Comparison of ENCODE assay signal across 3 cellular contexts in the genomic region with DNA sequence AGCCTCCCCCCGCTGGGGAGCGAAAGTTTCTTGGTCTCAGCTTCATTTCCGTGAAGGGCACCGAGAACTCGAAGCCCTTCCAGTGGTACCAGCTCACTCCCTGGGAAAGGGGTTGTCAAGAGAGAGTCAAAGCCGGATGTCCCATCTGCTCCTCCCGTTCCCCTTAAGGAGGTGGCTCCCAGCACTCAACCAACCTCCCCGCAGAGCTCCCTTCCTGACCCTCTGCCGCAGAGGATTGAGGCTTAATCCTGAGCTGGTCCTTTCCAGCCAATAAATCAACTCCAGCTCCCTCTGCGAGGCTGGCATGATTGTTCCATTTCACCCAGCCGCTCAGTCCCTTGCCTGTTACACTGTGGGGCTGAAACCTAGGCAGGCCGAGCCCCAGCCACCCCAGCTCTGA. TPM values are rescaled to one million over a fixed set of nuclear protein-coding genes. Genes with fewer than 3 reads are reported as not detected.
"Had no signal": no experiment of that assay in that cellular context is flagged by ENCODE, and none has a peak within 500 bp of the region (broad histone marks: within the 10 kb centered on the region; RNA-seq: fewer than 3 reads in every experiment).

No MANE protein-coding gene starts in this region.

RNA-seq across cellular contexts. Expression of gene CYP21A2, which starts 29.6 kb away (rescaled TPM):
- total RNA-seq: mononuclear cell, myocyte, stomach had no signal
